In genomic region chr5:177557041-177557647, GRCh38 we compare ENCODE assay signal across 14 cellular contexts. TPM values are rescaled to one million over a fixed set of nuclear protein-coding genes. Genes with fewer than 3 reads are reported as not detected.
DNase-seq lines count a peak whose midpoint lies in the region; ATAC-seq and TF ChIP-seq lines count a peak whose summit lies in the region.
"Had no signal": no experiment of that assay in that cellular context is flagged by ENCODE, and none has a peak within 500 bp of the region (broad histone marks: within the 10 kb centered on the region; RNA-seq: fewer than 3 reads in every experiment).

No MANE protein-coding gene starts in this region.

- H3K4me3 ChIP-seq in NB4 (ENCODE audit: low read depth, low read length) (no peak overlapping the region), gastrocnemius medialis (no peak overlapping the region), sigmoid colon (no peak overlapping the region)

- no peaks in the 10 kb centered on the region for H3K27me3 Mint-ChIP-seq in activated CD8-positive, alpha-beta memory T cell treated with anti-CD3 and anti-CD28 coated beads, Interleukin-2, amount 10 ng/mL, durations not matched to agents 7 days and 5 days

- ATAC-seq in activated CD8-positive, alpha-beta memory T cell treated with anti-CD3 and anti-CD28 coated beads, Interleukin-2, amount 10 ng/mL, durations not matched to agents 7 days and 5 days, result no peak
- no peak for ATAC-seq in gastrocnemius medialis
- ATAC-seq: foreskin keratinocyte had no signal

- H3K36me3 Mint-ChIP-seq in activated CD8-positive, alpha-beta memory T cell treated with anti-CD3 and anti-CD28 coated beads, Interleukin-2, amount 10 ng/mL, durations not matched to agents 7 days and 5 days, result peaks cover 2% of the 10 kb centered on the region

- TF ChIP-seq POLR2A in NB4 (IDR thresholded peaks at IDR 0.05; ENCODE audit: extremely low read depth, insufficient read length), result no peak
- no peak for TF ChIP-seq POLR2A in gastrocnemius medialis (IDR thresholded peaks at IDR 0.05)
- no peak for TF ChIP-seq POLR2A in sigmoid colon (IDR thresholded peaks at IDR 0.05)

- CTCF ChIA-PET in activated CD8-positive, alpha-beta memory T cell treated with anti-CD3 and anti-CD28 coated beads, Interleukin-2, amount 10 ng/mL, durations not matched to agents 7 days and 5 days (lab: Charles Lee), result interaction anchor here (1.1 to 1.3 kb wide), 2 partner anchors 8 to 35 kb away, joined by 3 read pairs; partner anchors contain the start of gene TMED9

- H3K4me1 ChIP-seq in gastrocnemius medialis (peaks cover 29 to 40% of the 10 kb centered on the region in 2 donors), sigmoid colon (peaks cover 0 to 24% (median 13%) of the 10 kb centered on the region in 4 donors)

- TF ChIP-seq CTCF in NB4 (IDR thresholded peaks at IDR 0.05; ENCODE audit: low read depth, low read length), result no peak
- no peak for TF ChIP-seq CTCF in gastrocnemius medialis (IDR thresholded peaks at IDR 0.05 in 4 of 5, conservative IDR thresholded peaks at IDR 0.05 in 1 of 5)
- TF ChIP-seq CTCF in sigmoid colon (IDR thresholded peaks at IDR 0.05), result no peak

- H3K4me3 Mint-ChIP-seq in activated CD8-positive, alpha-beta memory T cell treated with anti-CD3 and anti-CD28 coated beads, Interleukin-2, amount 10 ng/mL, durations not matched to agents 7 days and 5 days, result no peak overlapping the region

- in situ Hi-C loops in gastrocnemius medialis (cut with MboI; ENCODE audit: low sequenced_read_pairs in 4 of 4), result no loop called here

- H3K27ac ChIP-seq in gastrocnemius medialis (peak overlapping the region in 3 of 4 donors; percentile 26 to 89 (median 51)), sigmoid colon (no peak overlapping the region)
- H3K27ac ChIP-seq: foreskin keratinocyte had no signal

- DNase-seq in activated CD8-positive, alpha-beta memory T cell treated with anti-CD3 and anti-CD28 coated beads, Interleukin-2, amount 10 ng/mL, durations not matched to agents 7 days and 5 days, result peak; percentile 62
- DNase-seq in activated CD8-positive, alpha-beta memory T cell treated with anti-CD3 and anti-CD28 coated beads, Interleukin-2, amount 50 U/mL, for 4 hours, result no peak
- DNase-seq in NB4 (ENCODE audit: low read depth) (peak; percentile 77), gastrocnemius medialis (no peak), sigmoid colon (no peak), NCI-H345 treated with DMSO at 0.1 percent for 48 hours (lab: John Stamatoyannopoulos, UW; ENCODE audit: unreplicated experiment) (no peak)
- DNase-seq in central memory CD4-positive, alpha-beta T cell, result peak; percentile 25
- DNase-seq in activated effector memory CD4-positive, alpha-beta T cell treated with Interleukin-2 at 50 U/mL for 16 hours, result no peak
- DNase-seq: activated CD4-positive, alpha-beta T cell treated with anti-CD3 and anti-CD28 coated beads for 48 hours; cortex of kidney; NCI-H1092 treated with DMSO at 0.1 percent for 48 hours; NCI-H774; stimulated activated CD4-positive, alpha-beta T cell treated with anti-CD3 and anti-CD28 coated beads, Interleukin-15, amount 100 ng/mL, for 24 hours had no signal

- 23 to 40% methylated on average over 4 of the region's 4 CpGs for WGBS in sigmoid colon, 2 donors

- H3K9me3 Mint-ChIP-seq in activated CD8-positive, alpha-beta memory T cell treated with anti-CD3 and anti-CD28 coated beads, Interleukin-2, amount 10 ng/mL, durations not matched to agents 7 days and 5 days (ENCODE audit: low read depth), result no peaks in the 10 kb centered on the region

- H3K4me1 Mint-ChIP-seq in activated CD8-positive, alpha-beta memory T cell treated with anti-CD3 and anti-CD28 coated beads, Interleukin-2, amount 10 ng/mL, durations not matched to agents 7 days and 5 days, result peaks cover 38% of the 10 kb centered on the region

- H3K9me3 ChIP-seq in gastrocnemius medialis (no peaks in the 10 kb centered on the region), sigmoid colon (no peaks in the 10 kb centered on the region)

- no peaks in the 10 kb centered on the region for H3K36me3 ChIP-seq in gastrocnemius medialis
- H3K36me3 ChIP-seq in sigmoid colon, result no peaks in the 10 kb centered on the region

- intact Hi-C loops in gastrocnemius medialis (cut with DNase I; ENCODE audit: low total_unique reads) (no loop called here), sigmoid colon (cut with DNase I) (no loop called here)

- H3K27me3 ChIP-seq in gastrocnemius medialis, result no peaks in the 10 kb centered on the region
- H3K27me3 ChIP-seq in sigmoid colon, result no peaks in the 10 kb centered on the region
- H3K27me3 ChIP-seq: foreskin keratinocyte had no signal

- no peak for TF ChIP-seq EP300 in sigmoid colon (IDR thresholded peaks at IDR 0.05)

- H3K27ac Mint-ChIP-seq in activated CD8-positive, alpha-beta memory T cell treated with anti-CD3 and anti-CD28 coated beads, Interleukin-2, amount 10 ng/mL, durations not matched to agents 7 days and 5 days, result no peak overlapping the region

RNA-seq across cellular contexts. Expression of gene FAM193B, which starts 2.8 kb away (rescaled TPM):
- total RNA-seq in activated CD8-positive, alpha-beta memory T cell treated with anti-CD3 and anti-CD28 coated beads, Interleukin-2, amount 10 ng/mL, durations not matched to agents 7 days and 5 days, result 100 to 1,000 TPM in 1 of 2 experiments, 10 to 100 TPM in 1; 77.5 to 116 TPM
- total RNA-seq in gastrocnemius medialis, result 10 to 100 TPM; 13.2 to 21.3 (median 16.6) TPM
- total RNA-seq in sigmoid colon, result 10 to 100 TPM; 39.6 to 82.8 (median 43.9) TPM
- 10 to 100 TPM in 2 of 3 donors, 1 to 10 TPM in 1; 9.0 to 87.4 (median 10.2) TPM for polyA plus RNA-seq in sigmoid colon

RNA-seq across cellular contexts. Expression of gene TMED9, which starts 34.9 kb away (rescaled TPM):
- 100 to 1,000 TPM in 1 of 2 experiments, 10 to 100 TPM in 1; 99.9 to 111 TPM for total RNA-seq in activated CD8-positive, alpha-beta memory T cell treated with anti-CD3 and anti-CD28 coated beads, Interleukin-2, amount 10 ng/mL, durations not matched to agents 7 days and 5 days
- total RNA-seq in gastrocnemius medialis (10 to 100 TPM; 24.3 to 67.2 (median 37.3) TPM), sigmoid colon (10 to 100 TPM; 48.9 to 64.5 (median 55.6) TPM)
- 100 to 1,000 TPM in 1 of 3 donors, 10 to 100 TPM in 2; 37.2 to 221 (median 73.8) TPM for polyA plus RNA-seq in sigmoid colon

RNA-seq across cellular contexts. Expression of gene DDX41, which starts 40.4 kb away (rescaled TPM):
- 100 to 1,000 TPM; 126 to 130 TPM for total RNA-seq in activated CD8-positive, alpha-beta memory T cell treated with anti-CD3 and anti-CD28 coated beads, Interleukin-2, amount 10 ng/mL, durations not matched to agents 7 days and 5 days
- total RNA-seq in gastrocnemius medialis, result 100 to 1,000 TPM in 1 of 4 donors, 10 to 100 TPM in 3; 47.1 to 105 (median 62.3) TPM
- 10 to 100 TPM; 47.8 to 55.1 (median 51.6) TPM for total RNA-seq in sigmoid colon
- polyA plus RNA-seq in sigmoid colon, result 10 to 100 TPM; 69.7 to 78.4 (median 72.6) TPM

RNA-seq across cellular contexts. Expression of gene B4GALT7, which starts 42.8 kb away (rescaled TPM):
- total RNA-seq in activated CD8-positive, alpha-beta memory T cell treated with anti-CD3 and anti-CD28 coated beads, Interleukin-2, amount 10 ng/mL, durations not matched to agents 7 days and 5 days, result 10 to 100 TPM; 16.8 to 17.2 TPM
- total RNA-seq in gastrocnemius medialis, result 10 to 100 TPM; 11.9 to 24.8 (median 16.2) TPM
- 10 to 100 TPM; 13.3 to 18.5 (median 15.6) TPM for total RNA-seq in sigmoid colon
- polyA plus RNA-seq in sigmoid colon, result 10 to 100 TPM in 2 of 3 donors, 1 to 10 TPM in 1; 4.9 to 25.8 (median 13.8) TPM

RNA-seq across cellular contexts. Expression of gene DOK3, which starts 47.5 kb away (rescaled TPM):
- total RNA-seq in activated CD8-positive, alpha-beta memory T cell treated with anti-CD3 and anti-CD28 coated beads, Interleukin-2, amount 10 ng/mL, durations not matched to agents 7 days and 5 days, result 1 to 10 TPM; 3.3 to 5.7 TPM
- total RNA-seq in gastrocnemius medialis (1 to 10 TPM; 2.1 to 5.1 (median 2.9) TPM), sigmoid colon (1 to 10 TPM; 4.6 to 8.0 (median 6.5) TPM)
- 10 to 100 TPM in 1 of 3 donors, 1 to 10 TPM in 2; 3.0 to 20.2 (median 7.2) TPM for polyA plus RNA-seq in sigmoid colon

Comparison
In these comparisons a context has a peak if more than half of its experiments do, and no peak if none do; other contexts are left out.
1. DNase-seq: peak in activated CD8-positive, alpha-beta memory T cell treated with anti-CD3 and anti-CD28 coated beads, Interleukin-2, amount 10 ng/mL, durations not matched to agents 7 days and 5 days (single experiment), NB4 (single experiment) and central memory CD4-positive, alpha-beta T cell (single experiment); none in activated CD8-positive, alpha-beta memory T cell treated with anti-CD3 and anti-CD28 coated beads, Interleukin-2, amount 50 U/mL, for 4 hours (single experiment), gastrocnemius medialis (0 of 2), sigmoid colon (single experiment), activated effector memory CD4-positive, alpha-beta T cell treated with Interleukin-2 at 50 U/mL for 16 hours (single experiment) and NCI-H345 treated with DMSO at 0.1 percent for 48 hours (single experiment).
2. H3K27ac ChIP-seq: peak in gastrocnemius medialis (3 of 4); none in sigmoid colon (0 of 4).